Comparison of ENCODE assay signal across 1 cellular context in genomic region chr12:22082190-22082701, GRCh38.
TF ChIP-seq lines count a peak whose summit lies in the region.

No MANE protein-coding gene starts in this region.

TF ChIP-seq in K562, 482 proteins besides CTCF, POLR2A, EP300 and RAD21 (continued from another document and continues in another):
- TF ChIP-seq, protein P1, sequence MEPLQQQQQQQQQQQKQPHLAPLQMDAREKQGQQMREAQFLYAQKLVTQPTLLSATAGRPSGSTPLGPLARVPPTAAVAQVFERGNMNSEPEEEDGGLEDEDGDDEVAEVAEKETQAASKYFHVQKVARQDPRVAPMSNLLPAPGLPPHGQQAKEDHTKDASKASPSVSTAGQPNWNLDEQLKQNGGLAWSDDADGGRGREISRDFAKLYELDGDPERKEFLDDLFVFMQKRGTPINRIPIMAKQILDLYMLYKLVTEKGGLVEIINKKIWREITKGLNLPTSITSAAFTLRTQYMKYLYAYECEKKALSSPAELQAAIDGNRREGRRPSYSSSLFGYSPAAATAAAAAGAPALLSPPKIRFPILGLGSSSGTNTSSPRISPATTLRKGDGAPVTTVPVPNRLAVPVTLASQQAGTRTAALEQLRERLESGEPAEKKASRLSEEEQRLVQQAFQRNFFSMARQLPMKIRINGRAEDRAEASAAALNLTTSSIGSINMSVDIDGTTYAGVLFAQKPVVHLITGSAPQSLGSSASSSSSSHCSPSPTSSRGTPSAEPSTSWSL (CRISPR knock-in tag; IDR thresholded peaks at IDR 0.05; ENCODE audit: borderline replicate concordance), result no peak
- TF ChIP-seq LEF1 (IDR thresholded peaks at IDR 0.05), result no peak
- no peak for TF ChIP-seq HNRNPLL (IDR thresholded peaks at IDR 0.05; ENCODE audit: low read depth, low read length, poor library complexity, severe bottlenecking)
- TF ChIP-seq, protein P2, sequence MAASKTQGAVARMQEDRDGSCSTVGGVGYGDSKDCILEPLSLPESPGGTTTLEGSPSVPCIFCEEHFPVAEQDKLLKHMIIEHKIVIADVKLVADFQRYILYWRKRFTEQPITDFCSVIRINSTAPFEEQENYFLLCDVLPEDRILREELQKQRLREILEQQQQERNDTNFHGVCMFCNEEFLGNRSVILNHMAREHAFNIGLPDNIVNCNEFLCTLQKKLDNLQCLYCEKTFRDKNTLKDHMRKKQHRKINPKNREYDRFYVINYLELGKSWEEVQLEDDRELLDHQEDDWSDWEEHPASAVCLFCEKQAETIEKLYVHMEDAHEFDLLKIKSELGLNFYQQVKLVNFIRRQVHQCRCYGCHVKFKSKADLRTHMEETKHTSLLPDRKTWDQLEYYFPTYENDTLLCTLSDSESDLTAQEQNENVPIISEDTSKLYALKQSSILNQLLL (CRISPR knock-in tag; IDR thresholded peaks at IDR 0.05; ENCODE audit: borderline replicate concordance), result no peak
- no peak for TF ChIP-seq RUNX1 (IDR thresholded peaks at IDR 0.05; ENCODE audit: low read depth)
- TF ChIP-seq, protein P3, sequence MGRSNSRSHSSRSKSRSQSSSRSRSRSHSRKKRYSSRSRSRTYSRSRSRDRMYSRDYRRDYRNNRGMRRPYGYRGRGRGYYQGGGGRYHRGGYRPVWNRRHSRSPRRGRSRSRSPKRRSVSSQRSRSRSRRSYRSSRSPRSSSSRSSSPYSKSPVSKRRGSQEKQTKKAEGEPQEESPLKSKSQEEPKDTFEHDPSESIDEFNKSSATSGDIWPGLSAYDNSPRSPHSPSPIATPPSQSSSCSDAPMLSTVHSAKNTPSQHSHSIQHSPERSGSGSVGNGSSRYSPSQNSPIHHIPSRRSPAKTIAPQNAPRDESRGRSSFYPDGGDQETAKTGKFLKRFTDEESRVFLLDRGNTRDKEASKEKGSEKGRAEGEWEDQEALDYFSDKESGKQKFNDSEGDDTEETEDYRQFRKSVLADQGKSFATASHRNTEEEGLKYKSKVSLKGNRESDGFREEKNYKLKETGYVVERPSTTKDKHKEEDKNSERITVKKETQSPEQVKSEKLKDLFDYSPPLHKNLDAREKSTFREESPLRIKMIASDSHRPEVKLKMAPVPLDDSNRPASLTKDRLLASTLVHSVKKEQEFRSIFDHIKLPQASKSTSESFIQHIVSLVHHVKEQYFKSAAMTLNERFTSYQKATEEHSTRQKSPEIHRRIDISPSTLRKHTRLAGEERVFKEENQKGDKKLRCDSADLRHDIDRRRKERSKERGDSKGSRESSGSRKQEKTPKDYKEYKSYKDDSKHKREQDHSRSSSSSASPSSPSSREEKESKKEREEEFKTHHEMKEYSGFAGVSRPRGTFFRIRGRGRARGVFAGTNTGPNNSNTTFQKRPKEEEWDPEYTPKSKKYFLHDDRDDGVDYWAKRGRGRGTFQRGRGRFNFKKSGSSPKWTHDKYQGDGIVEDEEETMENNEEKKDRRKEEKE (IDR thresholded peaks at IDR 0.05; ENCODE audit: borderline replicate concordance in 1 of 2, control insufficient read depth in 1 of 2, low read depth in 2 of 2, low read length in 1 of 2), result no peak
- no peak for TF ChIP-seq FOXJ3 (CRISPR knock-in tag; IDR thresholded peaks at IDR 0.05)
- peak; percentile 53; the same call in 1 of the 2 replicates for TF ChIP-seq NCOR1 (IDR thresholded peaks at IDR 0.05)
- no peak for TF ChIP-seq MEF2D (tag; conservative IDR thresholded peaks at IDR 0.05; ENCODE audit: low read depth)
- TF ChIP-seq ETS1 (conservative IDR thresholded peaks at IDR 0.05; ENCODE audit: control insufficient read depth, low read depth, low read length), result no peak
- TF ChIP-seq SMARCC2 (IDR thresholded peaks at IDR 0.05; ENCODE audit: low read depth), result no peak
- TF ChIP-seq GATAD2B (IDR thresholded peaks at IDR 0.05; ENCODE audit: borderline replicate concordance), result no peak
- no peak for TF ChIP-seq CHD7 (IDR thresholded peaks at IDR 0.05; ENCODE audit: low read depth, low read length)
- TF ChIP-seq HDAC1 (IDR thresholded peaks at IDR 0.05), result peak in 1 of 2 experiments; percentile 40; a peak in 1 of 4 replicates
- TF ChIP-seq SMARCA5 (IDR thresholded peaks at IDR 0.05), result no peak
- TF ChIP-seq SMAD3 (CRISPR knock-in tag; conservative IDR thresholded peaks at IDR 0.05), result no peak
- no peak for TF ChIP-seq MCM5 (IDR thresholded peaks at IDR 0.05; ENCODE audit: low read depth)
- no peak for TF ChIP-seq MED1 (CRISPR knock-in tag; IDR thresholded peaks at IDR 0.05; ENCODE audit: borderline replicate concordance)
- no peak for TF ChIP-seq HNRNPL (IDR thresholded peaks at IDR 0.05; ENCODE audit: low read depth, low read length)
- no peak for TF ChIP-seq ZNF24 (IDR thresholded peaks at IDR 0.05)
- TF ChIP-seq, protein P4, sequence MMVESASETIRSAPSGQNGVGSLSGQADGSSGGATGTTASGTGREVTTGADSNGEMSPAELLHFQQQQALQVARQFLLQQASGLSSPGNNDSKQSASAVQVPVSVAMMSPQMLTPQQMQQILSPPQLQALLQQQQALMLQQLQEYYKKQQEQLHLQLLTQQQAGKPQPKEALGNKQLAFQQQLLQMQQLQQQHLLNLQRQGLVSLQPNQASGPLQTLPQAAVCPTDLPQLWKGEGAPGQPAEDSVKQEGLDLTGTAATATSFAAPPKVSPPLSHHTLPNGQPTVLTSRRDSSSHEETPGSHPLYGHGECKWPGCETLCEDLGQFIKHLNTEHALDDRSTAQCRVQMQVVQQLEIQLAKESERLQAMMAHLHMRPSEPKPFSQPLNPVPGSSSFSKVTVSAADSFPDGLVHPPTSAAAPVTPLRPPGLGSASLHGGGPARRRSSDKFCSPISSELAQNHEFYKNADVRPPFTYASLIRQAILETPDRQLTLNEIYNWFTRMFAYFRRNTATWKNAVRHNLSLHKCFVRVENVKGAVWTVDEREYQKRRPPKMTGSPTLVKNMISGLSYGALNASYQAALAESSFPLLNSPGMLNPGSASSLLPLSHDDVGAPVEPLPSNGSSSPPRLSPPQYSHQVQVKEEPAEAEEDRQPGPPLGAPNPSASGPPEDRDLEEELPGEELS (CRISPR knock-in tag; IDR thresholded peaks at IDR 0.05; ENCODE audit: borderline replicate concordance), result no peak
- TF ChIP-seq MCM7 (IDR thresholded peaks at IDR 0.05), result no peak
- no peak for TF ChIP-seq ZFPM2 (CRISPR knock-in tag; IDR thresholded peaks at IDR 0.05)
- TF ChIP-seq KHSRP (IDR thresholded peaks at IDR 0.05), result no peak
- TF ChIP-seq MTA3 (IDR thresholded peaks at IDR 0.05; ENCODE audit: borderline replicate concordance), result no peak
- no peak for TF ChIP-seq ZNF778 (CRISPR knock-in tag; IDR thresholded peaks at IDR 0.05)
- TF ChIP-seq IRF2 (CRISPR knock-in tag; IDR thresholded peaks at IDR 0.05), result no peak
- no peak for TF ChIP-seq ZNF354B (CRISPR knock-in tag; IDR thresholded peaks at IDR 0.05)
- TF ChIP-seq NFATC3 (IDR thresholded peaks at IDR 0.05), result no peak
- no peak for TF ChIP-seq NFE2 (IDR thresholded peaks at IDR 0.05; ENCODE audit: low read depth)
- TF ChIP-seq TCF7L2 (IDR thresholded peaks at IDR 0.05; ENCODE audit: low read depth, low read length), result no peak
- TF ChIP-seq ZBTB1 (CRISPR knock-in tag; IDR thresholded peaks at IDR 0.05; ENCODE audit: borderline replicate concordance, low read depth), result no peak
- TF ChIP-seq, protein P5, sequence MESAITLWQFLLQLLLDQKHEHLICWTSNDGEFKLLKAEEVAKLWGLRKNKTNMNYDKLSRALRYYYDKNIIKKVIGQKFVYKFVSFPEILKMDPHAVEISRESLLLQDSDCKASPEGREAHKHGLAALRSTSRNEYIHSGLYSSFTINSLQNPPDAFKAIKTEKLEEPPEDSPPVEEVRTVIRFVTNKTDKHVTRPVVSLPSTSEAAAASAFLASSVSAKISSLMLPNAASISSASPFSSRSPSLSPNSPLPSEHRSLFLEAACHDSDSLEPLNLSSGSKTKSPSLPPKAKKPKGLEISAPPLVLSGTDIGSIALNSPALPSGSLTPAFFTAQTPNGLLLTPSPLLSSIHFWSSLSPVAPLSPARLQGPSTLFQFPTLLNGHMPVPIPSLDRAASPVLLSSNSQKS (CRISPR knock-in tag; IDR thresholded peaks at IDR 0.05), result no peak
- no peak for TF ChIP-seq YBX1 (IDR thresholded peaks at IDR 0.05)
- TF ChIP-seq, protein P6, sequence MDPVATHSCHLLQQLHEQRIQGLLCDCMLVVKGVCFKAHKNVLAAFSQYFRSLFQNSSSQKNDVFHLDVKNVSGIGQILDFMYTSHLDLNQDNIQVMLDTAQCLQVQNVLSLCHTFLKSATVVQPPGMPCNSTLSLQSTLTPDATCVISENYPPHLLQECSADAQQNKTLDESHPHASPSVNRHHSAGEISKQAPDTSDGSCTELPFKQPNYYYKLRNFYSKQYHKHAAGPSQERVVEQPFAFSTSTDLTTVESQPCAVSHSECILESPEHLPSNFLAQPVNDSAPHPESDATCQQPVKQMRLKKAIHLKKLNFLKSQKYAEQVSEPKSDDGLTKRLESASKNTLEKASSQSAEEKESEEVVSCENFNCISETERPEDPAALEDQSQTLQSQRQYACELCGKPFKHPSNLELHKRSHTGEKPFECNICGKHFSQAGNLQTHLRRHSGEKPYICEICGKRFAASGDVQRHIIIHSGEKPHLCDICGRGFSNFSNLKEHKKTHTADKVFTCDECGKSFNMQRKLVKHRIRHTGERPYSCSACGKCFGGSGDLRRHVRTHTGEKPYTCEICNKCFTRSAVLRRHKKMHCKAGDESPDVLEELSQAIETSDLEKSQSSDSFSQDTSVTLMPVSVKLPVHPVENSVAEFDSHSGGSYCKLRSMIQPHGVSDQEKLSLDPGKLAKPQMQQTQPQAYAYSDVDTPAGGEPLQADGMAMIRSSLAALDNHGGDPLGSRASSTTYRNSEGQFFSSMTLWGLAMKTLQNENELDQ (CRISPR knock-in tag; IDR thresholded peaks at IDR 0.05; ENCODE audit: borderline replicate concordance), result no peak
- TF ChIP-seq DNMT1 (IDR thresholded peaks at IDR 0.05), result no peak
- TF ChIP-seq TBL1XR1 (IDR thresholded peaks at IDR 0.05; ENCODE audit: low read length in 2 of 2), result no peak
- peak; percentile 83 for TF ChIP-seq CREM (IDR thresholded peaks at IDR 0.05; ENCODE audit: low read depth)
- TF ChIP-seq ZC3H11A (IDR thresholded peaks at IDR 0.05; ENCODE audit: low read depth, low read length), result no peak
